ENCODE assay signal across 22 cellular contexts in the genomic region with DNA sequence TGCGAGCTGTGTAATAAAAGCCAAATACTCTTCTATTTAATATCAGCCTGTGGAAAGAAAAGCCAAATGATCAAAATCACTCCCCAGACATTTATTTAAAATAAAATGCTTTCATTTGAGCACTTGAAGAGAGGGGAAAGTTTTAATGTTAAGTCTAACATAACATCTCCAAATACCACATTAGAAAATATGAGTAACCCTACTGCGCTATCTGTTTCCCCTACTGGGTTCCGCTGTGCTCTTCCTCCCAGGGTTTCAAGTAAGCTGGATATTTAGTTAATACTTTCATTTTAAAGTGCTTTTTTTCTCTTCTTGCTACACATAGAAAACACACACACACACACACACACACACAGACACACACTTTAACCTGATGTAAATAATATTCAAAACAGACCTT.
"Had no signal": no experiment of that assay in that cellular context is flagged by ENCODE, and none has a peak within 500 bp of the region (broad histone marks: within the 10 kb centered on the region; RNA-seq: fewer than 3 reads in every experiment).

No MANE protein-coding gene starts in this region.

- H3K27ac Mint-ChIP-seq: activated CD8-positive, alpha-beta T cell treated with anti-CD3 and anti-CD28 coated beads for 36 hours; activated T-cell treated with anti-CD3 and anti-CD28 coated beads, Interleukin-2, amount 50 U/mL, for 24 hours; activated T-helper 1 cell treated with anti-CD3 and anti-CD28 coated beads, Interleukin-12 subunit alpha, Interleukin-12 subunit beta, Interleukin-2, Interleukin-4 antibody, amounts not matched to agents 30 ng/mL and 10 ng/mL and 1 ng/mL, durations not matched to agents 14 hours and 24 hours and 36 hours had no signal

- H3K4me3 Mint-ChIP-seq: activated CD8-positive, alpha-beta T cell treated with anti-CD3 and anti-CD28 coated beads for 36 hours; activated T-cell treated with anti-CD3 and anti-CD28 coated beads, Interleukin-2, amount 50 U/mL, for 24 hours; activated T-helper 1 cell treated with anti-CD3 and anti-CD28 coated beads, Interleukin-12 subunit alpha, Interleukin-12 subunit beta, Interleukin-2, Interleukin-4 antibody, amounts not matched to agents 30 ng/mL and 10 ng/mL and 1 ng/mL, durations not matched to agents 14 hours and 24 hours and 36 hours had no signal

- ATAC-seq: activated CD8-positive, alpha-beta T cell treated with anti-CD3 and anti-CD28 coated beads for 36 hours had no signal

- H3K27me3 Mint-ChIP-seq: activated CD8-positive, alpha-beta T cell treated with anti-CD3 and anti-CD28 coated beads for 36 hours; activated T-cell treated with anti-CD3 and anti-CD28 coated beads, Interleukin-2, amount 50 U/mL, for 24 hours had no signal

- H3K9me3 Mint-ChIP-seq: activated CD8-positive, alpha-beta T cell treated with anti-CD3 and anti-CD28 coated beads for 36 hours; activated T-cell treated with anti-CD3 and anti-CD28 coated beads, Interleukin-2, amount 50 U/mL, for 24 hours; activated T-helper 1 cell treated with anti-CD3 and anti-CD28 coated beads, Interleukin-12 subunit alpha, Interleukin-12 subunit beta, Interleukin-2, Interleukin-4 antibody, amounts not matched to agents 30 ng/mL and 10 ng/mL and 1 ng/mL, durations not matched to agents 14 hours and 24 hours and 36 hours had no signal

- DNase-seq: activated CD4-positive, alpha-beta T cell treated with anti-CD3 and anti-CD28 coated beads for 48 hours; activated CD8-positive, alpha-beta T cell treated with anti-CD3 and anti-CD28 coated beads for 36 hours; activated effector memory CD4-positive, alpha-beta T cell treated with Interleukin-2 at 50 U/mL for 16 hours; activated naive CD4-positive, alpha-beta T cell treated with anti-CD3 and anti-CD28 coated beads, Interleukin-2, amount 50 U/mL, for 16 hours; activated T-cell treated with anti-CD3 and anti-CD28 coated beads, Interleukin-2, amount 50 U/mL, for 24 hours; brain microvascular endothelial cell; central memory CD4-positive, alpha-beta T cell; colonic mucosa; MM.1S; NCI-H1092 treated with DMSO at 0.1 percent for 48 hours; NCI-H146; NCI-H187; NCI-H2029 treated with DMSO at 0.1 percent for 48 hours; NCI-H2107; NCI-H2171; NCI-H510A treated with DMSO at 0.1 percent for 48 hours; NCI-H526 treated with DMSO at 0.1 percent for 48 hours; NK-92 treated with Interleukin-12 subunit alpha and Interleukin-12 subunit beta, amount 100 ng/mL, for 24 hours; PC-9; Right ventricle myocardium superior; T1000 had no signal
